In the genomic region with DNA sequence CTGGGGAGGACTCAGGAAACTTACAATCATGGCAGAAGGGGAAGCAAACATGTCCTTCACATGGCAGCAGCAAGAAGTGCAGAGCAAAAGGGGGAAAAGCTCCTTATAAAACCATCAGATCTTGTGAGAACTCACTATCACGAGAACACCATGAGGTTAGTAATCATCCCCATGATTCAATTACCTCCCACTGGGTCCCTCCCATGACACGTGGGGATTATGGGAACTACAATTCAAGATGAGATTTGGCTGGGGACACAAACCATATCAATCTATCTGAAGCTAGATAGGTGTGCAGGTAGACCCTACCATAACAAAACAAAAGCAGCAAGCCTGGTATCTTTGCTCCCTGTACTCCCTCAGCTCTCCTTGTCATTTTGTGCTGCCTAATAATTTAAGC, we compare ENCODE assay signal across 7 cellular contexts. TPM values are rescaled to one million over a fixed set of nuclear protein-coding genes. Genes with fewer than 3 reads are reported as not detected.
"Had no signal": no experiment of that assay in that cellular context is flagged by ENCODE, and none has a peak within 500 bp of the region (broad histone marks: within the 10 kb centered on the region; RNA-seq: fewer than 3 reads in every experiment).

No MANE protein-coding gene starts in this region.

RNA-seq across cellular contexts. Expression of gene AQP6, which starts 13.7 kb away (rescaled TPM):
- total RNA-seq: LHCN-M2, MCF 10A, PC-9, Peyer's patch, Right ventricle myocardium inferior, RPMI7951, SJCRH30 had no signal

RNA-seq across cellular contexts. Expression of gene AQP5, which starts 24.8 kb away (rescaled TPM):
- total RNA-seq: MCF 10A, Peyer's patch, RPMI7951 had no signal

RNA-seq across cellular contexts. Expression of gene AQP2, which starts 36.0 kb away (rescaled TPM):
- total RNA-seq: LHCN-M2, MCF 10A, PC-9, Peyer's patch, Right ventricle myocardium inferior, RPMI7951, SJCRH30 had no signal
